Comparison of ENCODE assay signal across 1 cellular context in genomic region chr7:4882742-4883351, GRCh38.
TF ChIP-seq lines count a peak whose summit lies in the region.

No MANE protein-coding gene starts in this region.

TF ChIP-seq in GM23338, 12 proteins besides CTCF, POLR2A, EP300 and RAD21 (continued from another document):
- no peak for TF ChIP-seq ZNF462 (CRISPR knock-in tag; IDR thresholded peaks at IDR 0.05)
- no peak for TF ChIP-seq JUNB (IDR thresholded peaks at IDR 0.05; ENCODE audit: unreplicated experiment)
- no peak for TF ChIP-seq ETS1 (IDR thresholded peaks at IDR 0.05)
- TF ChIP-seq REST (IDR thresholded peaks at IDR 0.05; ENCODE audit: unreplicated experiment): no peak
- no peak for TF ChIP-seq ZNF114 (CRISPR knock-in tag; IDR thresholded peaks at IDR 0.05)
- no peak for TF ChIP-seq CREB1 (CRISPR knock-in tag; IDR thresholded peaks at IDR 0.05; ENCODE audit: low read depth)
- no peak for TF ChIP-seq EZH2phosphoT487 (IDR thresholded peaks at IDR 0.05; ENCODE audit: unreplicated experiment)
